ENCODE assay signal across 24 cellular contexts in genomic region chr13:48575014-48575413, GRCh38. TPM values are rescaled to one million over a fixed set of nuclear protein-coding genes. Genes with fewer than 3 reads are reported as not detected.
A peak's percentile ranks its signal among the peaks of the same experiment; 100 is the strongest.
DNase-seq lines count a peak whose midpoint lies in the region; ATAC-seq, FAIRE-seq and TF ChIP-seq lines count a peak whose summit lies in the region.
"Had no signal": no experiment of that assay in that cellular context is flagged by ENCODE, and none has a peak within 500 bp of the region (broad histone marks: within the 10 kb centered on the region; RNA-seq: fewer than 3 reads in every experiment).

No MANE protein-coding gene starts in this region.

- H3K9me3 Mint-ChIP-seq in stimulated activated naive CD8-positive, alpha-beta T cell treated with anti-CD3 and anti-CD28 coated beads, Interleukin-15, amount 100 ng/mL, for 72 hours, result no peaks in the 10 kb centered on the region
- H3K9me3 Mint-ChIP-seq: neural progenitor cell had no signal

- TF ChIP-seq CTCF in bronchial epithelial cell (IDR thresholded peaks at IDR 0.05; ENCODE audit: insufficient read depth, low read length, severe bottlenecking), result no peak
- TF ChIP-seq CTCF in lower lobe of right lung (IDR thresholded peaks at IDR 0.05), result no peak
- TF ChIP-seq CTCF in left lung (IDR thresholded peaks at IDR 0.05), result no peak

- H3K4me3 Mint-ChIP-seq in stimulated activated naive CD8-positive, alpha-beta T cell treated with anti-CD3 and anti-CD28 coated beads, Interleukin-15, amount 100 ng/mL, for 72 hours, result no peak overlapping the region
- H3K4me3 Mint-ChIP-seq: neural progenitor cell had no signal

- H3K27ac ChIP-seq in lower lobe of right lung (peak overlapping the region; percentile 4), left lung (peak overlapping the region in 1 of 2 donors; percentile 72)
- H3K27ac ChIP-seq: C4-2B, neural progenitor cell, right atrium auricular region, WERI-Rb-1 had no signal

- H3K4me1 ChIP-seq in lower lobe of right lung (peaks cover 54% of the 10 kb centered on the region), left lung (peaks cover 6 to 80% of the 10 kb centered on the region in 2 donors)

- no peaks in the 10 kb centered on the region for H3K27me3 ChIP-seq in bronchial epithelial cell (ENCODE audit: control insufficient read depth, insufficient read depth, low read length)
- no peaks in the 10 kb centered on the region for H3K27me3 ChIP-seq in lower lobe of right lung (ENCODE audit: low read depth)
- no peaks in the 10 kb centered on the region for H3K27me3 ChIP-seq in left lung
- H3K27me3 ChIP-seq: neural progenitor cell, right atrium auricular region had no signal

- DNase-seq in CD1c-positive myeloid dendritic cell (ENCODE audit: extremely low spot score) (peak; percentile 81), KBM-7 (peak; percentile 42), bronchial epithelial cell (ENCODE audit: low read depth) (peak; percentile 42), lower lobe of right lung (no peak), left lung (no peak), NCI-H748 (lab: John Stamatoyannopoulos, UW; ENCODE audit: unreplicated experiment) (no peak)
- DNase-seq in stimulated activated naive CD8-positive, alpha-beta T cell treated with anti-CD3 and anti-CD28 coated beads, Interleukin-15, amount 100 ng/mL, for 72 hours, result no peak
- DNase-seq: activated naive CD4-positive, alpha-beta T cell treated with Interleukin-2 at 50 U/mL for 16 hours; cerebellar nuclear complex; head of caudate nucleus; KG1; kidney; NCI-H146; NCI-H446; PC-3; stimulated activated CD4-positive, alpha-beta T cell treated with anti-CD3 and anti-CD28 coated beads, Interleukin-4, amount 100 ng/mL, for 1 hour; substantia nigra; WERI-Rb-1 had no signal

- no peak overlapping the region for H3K27ac Mint-ChIP-seq in stimulated activated naive CD8-positive, alpha-beta T cell treated with anti-CD3 and anti-CD28 coated beads, Interleukin-15, amount 100 ng/mL, for 72 hours
- H3K27ac Mint-ChIP-seq: neural progenitor cell had no signal

- peaks cover 45% of the 10 kb centered on the region for H3K27me3 Mint-ChIP-seq in stimulated activated naive CD8-positive, alpha-beta T cell treated with anti-CD3 and anti-CD28 coated beads, Interleukin-15, amount 100 ng/mL, for 72 hours

- intact Hi-C loops in lower lobe of right lung (cut with DNase I), result no loop called here
- intact Hi-C loops in left lung (cut with DNase I), result loop anchor here in 1 of 2 donors (10.0 kb wide), 2 partner anchors 80 to 170 kb away; no protein-coding TSS in a partner anchor

- H3K9me3 ChIP-seq in lower lobe of right lung (no peaks in the 10 kb centered on the region), left lung (no peaks in the 10 kb centered on the region)
- H3K9me3 ChIP-seq: right atrium auricular region had no signal

- in situ Hi-C loops in KBM-7 (cut with MboI; ENCODE audit: low pct_unique_long_range_greater_than_20kb, low sequenced_read_pairs), result loop anchor here (25.0 kb wide), 1 partner anchor 463 kb away; no protein-coding TSS in a partner anchor

- ATAC-seq in lower lobe of right lung (peak in 1 of 2 donors; percentile 10), left lung (no peak)
- no peak for ATAC-seq in stimulated activated naive CD8-positive, alpha-beta T cell treated with anti-CD3 and anti-CD28 coated beads, Interleukin-15, amount 100 ng/mL, for 72 hours
- ATAC-seq: GM12878, PC-3 had no signal

- peaks cover 7% of the 10 kb centered on the region for H3K4me1 Mint-ChIP-seq in stimulated activated naive CD8-positive, alpha-beta T cell treated with anti-CD3 and anti-CD28 coated beads, Interleukin-15, amount 100 ng/mL, for 72 hours

- no peak overlapping the region for H3K4me3 ChIP-seq in bronchial epithelial cell (ENCODE audit: low read depth, low read length)
- H3K4me3 ChIP-seq in lower lobe of right lung, result no peak overlapping the region
- no peak overlapping the region for H3K4me3 ChIP-seq in left lung
- H3K4me3 ChIP-seq: GM12878, neural progenitor cell, right atrium auricular region had no signal

- no peak for FAIRE-seq in bronchial epithelial cell (lab: Jason Lieb, UNC)
- FAIRE-seq: GM12878, H54, HTR-8/SVneo, kidney had no signal

- H3K36me3 ChIP-seq in bronchial epithelial cell (ENCODE audit: control insufficient read depth, insufficient read depth, low read length) (no peaks in the 10 kb centered on the region), lower lobe of right lung (no peaks in the 10 kb centered on the region), left lung (no peaks in the 10 kb centered on the region)
- H3K36me3 ChIP-seq: neural progenitor cell, right atrium auricular region, WERI-Rb-1 had no signal

RNA-seq across cellular contexts. Expression of gene RCBTB2, which starts 42.1 kb away (rescaled TPM):
- 1.8 and 4.7 TPM in 2 replicates for total RNA-seq in bronchial epithelial cell
- 20.1 TPM for total RNA-seq in lower lobe of right lung
- total RNA-seq in left lung, result 10 to 100 TPM; 17.1 to 17.2 TPM

Comparison
In these comparisons a context has a peak if more than half of its experiments do, and no peak if none do; other contexts are left out.
1. DNase-seq: peak in CD1c-positive myeloid dendritic cell (single experiment), KBM-7 (single experiment) and bronchial epithelial cell (single experiment); none in lower lobe of right lung (single experiment), left lung (0 of 2), stimulated activated naive CD8-positive, alpha-beta T cell treated with anti-CD3 and anti-CD28 coated beads, Interleukin-15, amount 100 ng/mL, for 72 hours (0 of 2) and NCI-H748 (single experiment).